8 cellular contexts compared by ENCODE assay signal in the genomic region with DNA sequence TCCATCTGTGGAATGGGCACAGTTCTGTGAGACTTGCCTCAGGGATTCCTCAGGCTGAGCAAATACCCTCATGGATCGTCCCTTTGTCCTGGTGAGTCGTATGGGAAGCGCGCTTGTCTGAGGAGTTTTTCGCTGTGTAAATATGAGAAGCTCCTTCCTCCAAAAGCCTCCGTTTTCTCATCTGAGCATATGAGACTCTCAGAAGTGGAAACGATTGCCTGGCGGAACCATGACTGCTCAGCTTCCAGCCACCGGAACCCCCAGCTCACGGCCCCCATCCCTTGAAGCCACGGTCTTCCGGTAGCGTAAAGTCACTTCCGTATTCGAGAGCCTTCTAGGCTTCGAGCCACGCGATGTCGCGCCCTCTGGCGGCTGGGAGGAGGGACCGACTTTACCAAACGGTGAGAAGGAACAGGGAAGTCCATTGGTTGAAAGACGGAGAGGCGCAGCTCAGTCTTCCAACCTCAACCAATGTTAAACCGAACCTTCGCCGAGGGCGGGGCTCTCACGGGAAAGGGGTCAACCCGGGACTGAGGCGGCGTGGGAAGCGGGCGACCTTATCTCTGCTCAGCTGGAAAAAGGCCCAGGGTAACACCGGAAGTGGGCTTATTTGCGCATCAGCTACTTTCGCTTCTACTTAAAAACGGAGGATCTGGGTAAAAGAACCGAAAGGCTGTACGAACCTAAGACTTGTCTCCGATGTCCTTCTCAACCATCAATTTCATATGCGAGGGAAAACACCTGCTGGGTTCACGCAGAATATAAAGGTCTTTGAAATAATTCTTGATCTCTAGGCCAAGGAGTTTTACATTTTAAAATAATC.
DNase-seq lines count a peak whose midpoint lies in the region; ATAC-seq and TF ChIP-seq lines count a peak whose summit lies in the region.

No MANE protein-coding gene starts in this region.

- H3K4me2 ChIP-seq in OCI-LY1 (ENCODE audit: low read length) = peak overlapping the region; percentile 55

- H2AFZ ChIP-seq in OCI-LY1 (ENCODE audit: low read length) = peak overlapping the region; percentile 85

- peak; percentile 91 for ATAC-seq in GM21515 (IDR thresholded peaks at IDR 0.05; ENCODE audit: unreplicated experiment)

- H4K20me1 ChIP-seq in OCI-LY1 (ENCODE audit: insufficient read depth, low read length) = no peaks in the 10 kb centered on the region

- no peaks in the 10 kb centered on the region for H3K9me3 ChIP-seq in OCI-LY1 (ENCODE audit: low read length)

- H3K79me2 ChIP-seq in OCI-LY1 (ENCODE audit: insufficient read depth, low read length) = no peaks in the 10 kb centered on the region

- peaks cover 9% of the 10 kb centered on the region for H3K4me1 ChIP-seq in OCI-LY1 (ENCODE audit: insufficient read depth, low read length, severe bottlenecking)

- TF ChIP-seq CTCF in OCI-LY1 (IDR thresholded peaks at IDR 0.05; ENCODE audit: low read length) = peak; percentile 95

- H3K9me2 ChIP-seq in OCI-LY1 (ENCODE audit: low read depth, low read length) = no peaks in the 10 kb centered on the region

- peak overlapping the region; percentile 52 for H3K4me3 ChIP-seq in OCI-LY1 (ENCODE audit: low read depth, low read length, poor library complexity, severe bottlenecking)

- DNase-seq in DMS114 treated with DMSO at 0.1 percent for 48 hours (lab: John Stamatoyannopoulos, UW; ENCODE audit: unreplicated experiment) = peak; percentile 93
- DNase-seq in HuH-7 (ENCODE audit: low spot score) = peak; percentile 86
- peak; percentile 99 for DNase-seq in activated T-cell treated with anti-CD3 and anti-CD28 coated beads for 24 hours (ENCODE audit: low read depth)
- peak; percentile 92 for DNase-seq in epidermal melanocyte (ENCODE audit: insufficient read length, low spot score)
- peak; percentile 99 for DNase-seq in middle frontal gyrus (ENCODE audit: extremely low spot score, low spot score)
- DNase-seq in stimulated activated CD8-positive, alpha-beta memory T cell treated with anti-CD3 and anti-CD28 coated beads, Interleukin-2, amount 100 ng/mL, for 48 hours (ENCODE audit: low read depth in 2 of 2) = peak; percentile 97 to 99

- no peak overlapping the region for H3K27ac ChIP-seq in OCI-LY1 (ENCODE audit: low read depth, low read length, poor library complexity, severe bottlenecking)

- no peak overlapping the region for H3K9ac ChIP-seq in OCI-LY1 (ENCODE audit: low read length)

- H3K36me3 ChIP-seq in OCI-LY1 (ENCODE audit: insufficient read depth, low read length) = no peaks in the 10 kb centered on the region

- no peaks in the 10 kb centered on the region; the same call in 1 of the 2 replicates for H3K27me3 ChIP-seq in OCI-LY1 (ENCODE audit: insufficient read depth, low read length)

- no peaks in the 10 kb centered on the region for H3F3A ChIP-seq in OCI-LY1 (ENCODE audit: insufficient read depth, low read length)
